In genomic region chr17:41009301-41009760, GRCh38 we compare ENCODE assay signal across 18 cellular contexts. TPM values are rescaled to one million over a fixed set of nuclear protein-coding genes. Genes with fewer than 3 reads are reported as not detected.
DNase-seq lines count a peak whose midpoint lies in the region; ATAC-seq and TF ChIP-seq lines count a peak whose summit lies in the region.
"Had no signal": no experiment of that assay in that cellular context is flagged by ENCODE, and none has a peak within 500 bp of the region (broad histone marks: within the 10 kb centered on the region; RNA-seq: fewer than 3 reads in every experiment).

No MANE protein-coding gene starts in this region.

- no peak overlapping the region for H3K27ac ChIP-seq in CD4-positive, alpha-beta T cell (ENCODE audit: low read depth, low read length)
- H3K27ac ChIP-seq: adrenal gland, coronary artery, heart left ventricle, HL-60 had no signal

- POLR2A ChIA-PET in CD4-positive, alpha-beta T cell (lab: Charles Lee): no interaction called here

- DNase-seq in NCI-H1417 (lab: John Stamatoyannopoulos, UW) (peak in 2 of 3 experiments; percentile 38 to 77), NCI-H1417 treated with DMSO at 0.1 percent for 48 hours (lab: John Stamatoyannopoulos, UW) (no peak), NCI-H69 (lab: John Stamatoyannopoulos, UW) (peak; percentile 54), mesothelial cell of epicardium (ENCODE audit: low spot score in 2 of 2, unreplicated experiment in 2 of 2) (no peak), dermis blood vessel endothelial cell (no peak)
- no peak for DNase-seq in CD4-positive, alpha-beta T cell
- DNase-seq: activated CD4-positive, alpha-beta T cell treated with anti-CD3 and anti-CD28 coated beads, Interleukin-2, amount 10 ng/mL, durations not matched to agents 24 days and 14 days; activated T-cell treated with anti-CD3 and anti-CD28 coated beads, Interleukin-2, amount 50 U/mL, for 72 hours; adrenal gland; heart left ventricle; left cardiac atrium; naive B cell had no signal

- intact Hi-C loops in CD4-positive, alpha-beta T cell (cut with DNase I, micrococcal nuclease): no loop called here

- peak overlapping the region; percentile 84 for H3K27ac Mint-ChIP-seq in mesothelial cell of epicardium
- H3K27ac Mint-ChIP-seq in CD4-positive, alpha-beta T cell: no peak overlapping the region
- H3K27ac Mint-ChIP-seq: activated CD4-positive, alpha-beta T cell treated with anti-CD3 and anti-CD28 coated beads, Interleukin-2, amount 10 ng/mL, durations not matched to agents 24 days and 14 days; activated T-cell treated with anti-CD3 and anti-CD28 coated beads, Interleukin-2, amount 50 U/mL, for 72 hours; naive B cell; T-helper 1 cell treated with Interleukin-12 subunit alpha and Interleukin-12 subunit beta and Interleukin-4 antibody, amounts not matched to agents 30 μg/mL and 1 μg/mL, for 36 hours had no signal

- H3K9me3 ChIP-seq in CD4-positive, alpha-beta T cell (ENCODE audit: control insufficient read depth, low read length): no peaks in the 10 kb centered on the region
- H3K9me3 ChIP-seq: adrenal gland, heart left ventricle had no signal

- no peaks in the 10 kb centered on the region for H3K36me3 Mint-ChIP-seq in mesothelial cell of epicardium
- no peaks in the 10 kb centered on the region for H3K36me3 Mint-ChIP-seq in CD4-positive, alpha-beta T cell (ENCODE audit: low read depth)
- H3K36me3 Mint-ChIP-seq: naive B cell had no signal

- H3K4me3 Mint-ChIP-seq in mesothelial cell of epicardium: no peak overlapping the region
- no peak overlapping the region for H3K4me3 Mint-ChIP-seq in CD4-positive, alpha-beta T cell
- H3K4me3 Mint-ChIP-seq: activated CD4-positive, alpha-beta T cell treated with anti-CD3 and anti-CD28 coated beads, Interleukin-2, amount 10 ng/mL, durations not matched to agents 24 days and 14 days; activated T-cell treated with anti-CD3 and anti-CD28 coated beads, Interleukin-2, amount 50 U/mL, for 72 hours; naive B cell; T-helper 1 cell treated with Interleukin-12 subunit alpha and Interleukin-12 subunit beta and Interleukin-4 antibody, amounts not matched to agents 30 μg/mL and 1 μg/mL, for 36 hours had no signal

- CTCF ChIA-PET in CD4-positive, alpha-beta T cell (lab: Charles Lee): no interaction called here

- no peaks in the 10 kb centered on the region for H3K9me3 Mint-ChIP-seq in mesothelial cell of epicardium
- H3K9me3 Mint-ChIP-seq in CD4-positive, alpha-beta T cell: no peaks in the 10 kb centered on the region
- H3K9me3 Mint-ChIP-seq: activated CD4-positive, alpha-beta T cell treated with anti-CD3 and anti-CD28 coated beads, Interleukin-2, amount 10 ng/mL, durations not matched to agents 24 days and 14 days; activated T-cell treated with anti-CD3 and anti-CD28 coated beads, Interleukin-2, amount 50 U/mL, for 72 hours; naive B cell; T-helper 1 cell treated with Interleukin-12 subunit alpha and Interleukin-12 subunit beta and Interleukin-4 antibody, amounts not matched to agents 30 μg/mL and 1 μg/mL, for 36 hours had no signal

- ATAC-seq in CD4-positive, alpha-beta T cell (ENCODE audit: poor library complexity): no peak
- ATAC-seq: activated T-cell treated with anti-CD3 and anti-CD28 coated beads, Interleukin-2, amount 50 U/mL, for 72 hours; esophagus mucosa; HCT116; heart left ventricle; left cardiac atrium had no signal

- H3K4me1 Mint-ChIP-seq in mesothelial cell of epicardium: peaks cover 32% of the 10 kb centered on the region
- no peaks in the 10 kb centered on the region for H3K4me1 Mint-ChIP-seq in CD4-positive, alpha-beta T cell (ENCODE audit: low read depth)
- H3K4me1 Mint-ChIP-seq: activated CD4-positive, alpha-beta T cell treated with anti-CD3 and anti-CD28 coated beads, Interleukin-2, amount 10 ng/mL, durations not matched to agents 24 days and 14 days; naive B cell had no signal

- no peaks in the 10 kb centered on the region for H3K27me3 ChIP-seq in CD4-positive, alpha-beta T cell (ENCODE audit: control insufficient read depth, insufficient read depth, low read length)
- H3K27me3 ChIP-seq: adrenal gland, heart left ventricle had no signal

- no peak for TF ChIP-seq CTCF in mesothelial cell of epicardium (IDR thresholded peaks at IDR 0.05; ENCODE audit: unreplicated experiment)
- no peak for TF ChIP-seq CTCF in CD4-positive, alpha-beta T cell (IDR thresholded peaks at IDR 0.05)

- H3K27me3 Mint-ChIP-seq in mesothelial cell of epicardium (ENCODE audit: low read depth): no peaks in the 10 kb centered on the region
- H3K27me3 Mint-ChIP-seq in CD4-positive, alpha-beta T cell: peaks cover 5% of the 10 kb centered on the region

RNA-seq across cellular contexts. Expression of gene KRTAP3-1, which starts 0.4 kb away (rescaled TPM):
- 0.41 to 1.3 TPM (median 0.95 TPM) in 3 replicates for total RNA-seq in mesothelial cell of epicardium
- total RNA-seq in dermis blood vessel endothelial cell: not detected in 2 replicates
- total RNA-seq in CD4-positive, alpha-beta T cell: not detected
- total RNA-seq: activated CD4-positive, alpha-beta T cell treated with anti-CD3 and anti-CD28 coated beads, Interleukin-2, amount 10 ng/mL, durations not matched to agents 24 days and 14 days; activated T-cell treated with anti-CD3 and anti-CD28 coated beads, Interleukin-2, amount 50 U/mL, for 72 hours; adrenal gland; esophagus mucosa; heart left ventricle; left cardiac atrium; LHCN-M2 had no signal

RNA-seq across cellular contexts. Expression of gene KRTAP3-2, which starts 9.6 kb away (rescaled TPM):
- total RNA-seq in mesothelial cell of epicardium (not detected in 3 replicates), dermis blood vessel endothelial cell (not detected in 2 replicates)
- total RNA-seq in CD4-positive, alpha-beta T cell: not detected
- total RNA-seq: activated CD4-positive, alpha-beta T cell treated with anti-CD3 and anti-CD28 coated beads, Interleukin-2, amount 10 ng/mL, durations not matched to agents 24 days and 14 days; activated T-cell treated with anti-CD3 and anti-CD28 coated beads, Interleukin-2, amount 50 U/mL, for 72 hours; adrenal gland; esophagus mucosa; heart left ventricle; left cardiac atrium; LHCN-M2 had no signal

RNA-seq across cellular contexts. Expression of gene KRTAP3-3, which starts 15.4 kb away (rescaled TPM):
- total RNA-seq in mesothelial cell of epicardium (not detected in 3 replicates), dermis blood vessel endothelial cell (not detected in 2 replicates)
- total RNA-seq in CD4-positive, alpha-beta T cell: not detected
- total RNA-seq: activated CD4-positive, alpha-beta T cell treated with anti-CD3 and anti-CD28 coated beads, Interleukin-2, amount 10 ng/mL, durations not matched to agents 24 days and 14 days; activated T-cell treated with anti-CD3 and anti-CD28 coated beads, Interleukin-2, amount 50 U/mL, for 72 hours; adrenal gland; esophagus mucosa; heart left ventricle; left cardiac atrium; LHCN-M2 had no signal

RNA-seq across cellular contexts. Expression of gene KRTAP1-5, which starts 17.7 kb away (rescaled TPM):
- total RNA-seq in mesothelial cell of epicardium (not detected in 3 replicates), dermis blood vessel endothelial cell (not detected in 2 replicates)
- not detected for total RNA-seq in CD4-positive, alpha-beta T cell
- total RNA-seq: activated CD4-positive, alpha-beta T cell treated with anti-CD3 and anti-CD28 coated beads, Interleukin-2, amount 10 ng/mL, durations not matched to agents 24 days and 14 days; activated T-cell treated with anti-CD3 and anti-CD28 coated beads, Interleukin-2, amount 50 U/mL, for 72 hours; adrenal gland; esophagus mucosa; heart left ventricle; left cardiac atrium had no signal

RNA-seq across cellular contexts. Expression of gene KRTAP1-4, which starts 20.7 kb away (rescaled TPM):
- total RNA-seq in mesothelial cell of epicardium (not detected in 3 replicates), dermis blood vessel endothelial cell (not detected in 2 replicates)
- total RNA-seq in CD4-positive, alpha-beta T cell: not detected
- total RNA-seq: activated CD4-positive, alpha-beta T cell treated with anti-CD3 and anti-CD28 coated beads, Interleukin-2, amount 10 ng/mL, durations not matched to agents 24 days and 14 days; activated T-cell treated with anti-CD3 and anti-CD28 coated beads, Interleukin-2, amount 50 U/mL, for 72 hours; adrenal gland; esophagus mucosa; heart left ventricle; left cardiac atrium; LHCN-M2 had no signal

Comparison
In these comparisons a context has a peak if more than half of its experiments do, and no peak if none do; other contexts are left out.
1. DNase-seq: peak in NCI-H1417 (2 of 3) and NCI-H69 (single experiment); none in NCI-H1417 treated with DMSO at 0.1 percent for 48 hours (single experiment), mesothelial cell of epicardium (0 of 2), dermis blood vessel endothelial cell (single experiment) and CD4-positive, alpha-beta T cell (0 of 10).